In the genomic region with DNA sequence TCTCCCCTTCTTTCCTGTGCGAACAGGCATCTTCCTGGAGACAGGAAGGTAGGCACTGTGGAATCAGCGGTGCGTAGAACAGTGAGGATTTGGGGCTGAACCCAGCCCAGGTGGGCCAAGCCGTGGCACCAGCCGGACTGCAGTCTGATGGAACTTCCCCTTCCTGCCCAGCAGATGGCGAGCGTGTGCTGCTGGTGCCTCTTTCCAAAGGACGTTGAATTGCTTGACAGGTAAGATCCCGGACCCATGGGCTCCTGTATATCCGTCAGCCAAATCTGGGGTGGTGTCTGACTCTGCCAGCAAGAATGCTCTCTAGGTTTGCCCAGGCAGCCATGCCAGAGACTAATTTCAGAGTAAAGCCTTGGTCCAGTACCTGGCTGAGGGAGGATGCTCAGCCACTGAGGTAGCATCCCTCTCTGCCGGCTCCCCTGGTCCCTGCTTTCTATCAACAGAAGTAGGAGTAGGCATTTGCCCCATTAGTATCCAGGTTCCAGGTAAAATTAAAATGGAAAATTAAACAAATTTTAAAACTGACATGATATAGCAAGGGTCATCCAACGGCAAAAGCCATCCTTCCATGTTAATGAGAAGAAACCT, we compare ENCODE assay signal across 8 cellular contexts. TPM values are rescaled to one million over a fixed set of nuclear protein-coding genes. Genes with fewer than 3 reads are reported as not detected.
DNase-seq lines count a peak whose midpoint lies in the region; ATAC-seq and TF ChIP-seq lines count a peak whose summit lies in the region.

No MANE protein-coding gene starts in this region.

- H4K91ac ChIP-seq in IMR-90 (ENCODE audit: insufficient read depth, low read depth, low read length), result no peak overlapping the region

- H3K4me3 ChIP-seq in IMR-90 (ENCODE audit: insufficient read depth, low read depth, low read length) (no peak overlapping the region), RWPE2 (ENCODE audit: severe bottlenecking) (no peak overlapping the region), stomach (no peak overlapping the region)

- H3K4me2 ChIP-seq in IMR-90 (ENCODE audit: low read depth, low read length), result no peak overlapping the region

- H3K4me1 ChIP-seq in IMR-90 (ENCODE audit: control insufficient read depth, insufficient read depth, low read length) (no peaks in the 10 kb centered on the region), RWPE2 (ENCODE audit: insufficient read depth, poor library complexity, severe bottlenecking) (no peaks in the 10 kb centered on the region), stomach (no peaks in the 10 kb centered on the region)

- dilution Hi-C loops in IMR-90 (cut with HindIII; ENCODE audit: low sequenced_read_pairs, unreplicated experiment), result no loop called here

- no peak overlapping the region for H3K56ac ChIP-seq in IMR-90 (ENCODE audit: extremely low read depth, insufficient read depth, low read length)

- H2BK20ac ChIP-seq in IMR-90 (ENCODE audit: low read depth, low read length), result no peak overlapping the region; the same call in 1 of the 2 replicates

- no peak overlapping the region for H2BK15ac ChIP-seq in IMR-90 (ENCODE audit: low read depth, low read length)

- no peak overlapping the region for H3K27ac ChIP-seq in IMR-90 (ENCODE audit: insufficient read depth, low read length)
- H3K27ac ChIP-seq in RWPE2 (ENCODE audit: poor library complexity, severe bottlenecking), result no peak overlapping the region
- H3K27ac ChIP-seq in stomach, result no peak overlapping the region

- CTCF ChIA-PET in IMR-90 (lab: Yijun Ruan, JAX), result interaction anchor here (0.7 to 1.2 kb wide), 3 partner anchors 9 to 64 kb away, joined by 3 to 5 read pairs (median 4); no protein-coding TSS in a partner anchor

- peak; percentile 47 for DNase-seq in ELR (ENCODE audit: low read depth)
- peak; percentile 36 for DNase-seq in IMR-90
- no peak for DNase-seq in RWPE2 (ENCODE audit: low spot score)
- peak; percentile 23 to 39 for DNase-seq in T47D (ENCODE audit: low read depth in 1 of 2, low spot score in 1 of 2)
- peak; percentile 54 for DNase-seq in kidney glomerular epithelial cell (lab: John Stamatoyannopoulos, UW)
- DNase-seq in stomach, result peak; percentile 44

- H2AFZ ChIP-seq in IMR-90 (replicated peaks; ENCODE audit: low read length, poor library complexity), result peak overlapping the region; percentile 53

- peak; percentile 74 for TF ChIP-seq CTCF in IMR-90 (conservative IDR thresholded peaks at IDR 0.05; ENCODE audit: low read depth, low read length)
- peak; percentile 87 for TF ChIP-seq CTCF in RWPE2 (IDR thresholded peaks at IDR 0.05; ENCODE audit: poor library complexity, severe bottlenecking)
- TF ChIP-seq CTCF in stomach (IDR thresholded peaks at IDR 0.05), result peak in 5 of 7 experiments; percentile 74 to 80 (median 77)

- H3K18ac ChIP-seq in IMR-90 (ENCODE audit: low read depth, low read length), result no peak overlapping the region

- H2AK9ac ChIP-seq in IMR-90 (replicated peaks; ENCODE audit: low read depth, low read length, poor library complexity), result peak overlapping the region; percentile 85

- peak; percentile 84 for TF ChIP-seq RAD21 in IMR-90 (IDR thresholded peaks at IDR 0.05; ENCODE audit: low read length)

- H3K14ac ChIP-seq in IMR-90 (replicated peaks; ENCODE audit: low read depth, low read length), result no peak overlapping the region

- H3K79me1 ChIP-seq in IMR-90 (ENCODE audit: low read depth in 1 of 2, low read length in 2 of 2), result no peaks in the 10 kb centered on the region

- H3K36me3 ChIP-seq in IMR-90 (ENCODE audit: control insufficient read depth, insufficient read depth, low read length) (no peaks in the 10 kb centered on the region), RWPE2 (ENCODE audit: low read depth) (no peaks in the 10 kb centered on the region), stomach (no peaks in the 10 kb centered on the region)

- H3K27me3 ChIP-seq in IMR-90 (ENCODE audit: control insufficient read depth, insufficient read depth, low read length), result peaks cover 32% of the 10 kb centered on the region
- H3K27me3 ChIP-seq in RWPE2 (ENCODE audit: insufficient read depth, poor library complexity, severe bottlenecking), result no peaks in the 10 kb centered on the region
- H3K27me3 ChIP-seq in stomach, result peaks cover 0 to 27% (median 7%) of the 10 kb centered on the region in 3 donors

- 0 out of 2 replicates have a peak overlapping the region, but pooled peaks have one; percentile 18 for H2BK120ac ChIP-seq in IMR-90 (ENCODE audit: low read depth, low read length)

- intact Hi-C loops in IMR-90 (cut with micrococcal nuclease), result loop anchor here (1.0 to 10.0 kb wide), 5 partner anchors 62 to 772 kb away; no protein-coding TSS in a partner anchor
- intact Hi-C loops in stomach (cut with DNase I; ENCODE audit: low total_unique reads), result loop anchor here (5.0 kb wide), 1 partner anchor 65 kb away; no protein-coding TSS in a partner anchor

- H4K8ac ChIP-seq in IMR-90 (ENCODE audit: low read depth in 2 of 2, low read length in 2 of 2), result no peak overlapping the region

- H3K9ac ChIP-seq in IMR-90 (ENCODE audit: low read depth, low read length), result no peak overlapping the region

- in situ Hi-C loops in IMR-90 (cut with MboI; ENCODE audit: low sequenced_read_pairs), result loop anchor here (5.0 kb wide), 1 partner anchor 65 kb away; no protein-coding TSS in a partner anchor
- in situ Hi-C loops in T47D (cut with HindIII; ENCODE audit: low pct_unique_long_range_greater_than_20kb, low sequenced_read_pairs), result no loop called here

- BruUV-seq in IMR-90 (replicated peaks; lab: Mats Ljungman, UMichigan), result no TSS peak

- H3K9me3 ChIP-seq in IMR-90 (ENCODE audit: control insufficient read depth, insufficient read depth, low read length), result no peaks in the 10 kb centered on the region
- H3K9me3 ChIP-seq in RWPE2 (ENCODE audit: severe bottlenecking), result no peaks in the 10 kb centered on the region
- no peaks in the 10 kb centered on the region for H3K9me3 ChIP-seq in stomach

- H3K23ac ChIP-seq in IMR-90 (ENCODE audit: low read depth, low read length), result no peak overlapping the region

- H3K9me1 ChIP-seq in IMR-90 (ENCODE audit: insufficient read depth, low read length), result no peaks in the 10 kb centered on the region

- no peak overlapping the region for H2AK5ac ChIP-seq in IMR-90 (ENCODE audit: low read depth, low read length)

- H2BK5ac ChIP-seq in IMR-90 (ENCODE audit: low read depth, low read length, poor library complexity, severe bottlenecking), result no peak overlapping the region

- H3K4ac ChIP-seq in IMR-90 (ENCODE audit: low read depth, low read length), result no peak overlapping the region

- TF ChIP-seq EP300 in stomach (IDR thresholded peaks at IDR 0.05), result no peak

- POLR2A ChIA-PET in IMR-90 (lab: Charles Lee; ENCODE audit: unreplicated experiment), result no interaction called here

- no peak for TF ChIP-seq POLR2A in IMR-90 (IDR thresholded peaks at IDR 0.05; ENCODE audit: low read depth, low read length)
- no peak for TF ChIP-seq POLR2A in stomach (IDR thresholded peaks at IDR 0.05)

- WGBS in IMR-90 (ENCODE audit: extremely low coverage in 2 of 2, insufficient read length in 1 of 2), 2 experiments, result 0% methylated on average over 2 of the region's 12 CpGs; no CpG with 5 or more reads in 1 of the 2 experiments
- WGBS in stomach, 5 donors, result 16 to 47% (median 19%) methylated on average over 5 to 12 of the region's 12 CpGs

- no peak overlapping the region for H4K5ac ChIP-seq in IMR-90 (ENCODE audit: low read depth, low read length)

- no peaks in the 10 kb centered on the region for H4K20me1 ChIP-seq in IMR-90 (ENCODE audit: insufficient read depth, low read length)

- ATAC-seq in IMR-90 (ENCODE audit: low read depth) (peak; percentile 80), RWPE2 (ENCODE audit: low read depth) (peak; percentile 70), GM18498 (IDR thresholded peaks at IDR 0.05; ENCODE audit: unreplicated experiment) (no peak), GM18511 (IDR thresholded peaks at IDR 0.05; ENCODE audit: unreplicated experiment) (no peak)

TF ChIP-seq in IMR-90, 13 proteins besides CTCF, POLR2A, EP300 and RAD21:
- peak; percentile 79 for TF ChIP-seq SMC3 (IDR thresholded peaks at IDR 0.05; ENCODE audit: low read depth, low read length)
- TF ChIP-seq BHLHE40 (IDR thresholded peaks at IDR 0.05; ENCODE audit: low read depth, low read length), result no peak
TF ChIP-seq in IMR-90: peak in this region for 1.

RNA-seq across cellular contexts. Expression of a gene that starts 21.1 kb away (rescaled TPM):
- total RNA-seq in IMR-90 (2012; rRNA removed) (not detected in 2 replicates), stomach (1 to 10 TPM in 3 of 5 donors, under 1 TPM in 1, not detected in 1; 0.58 to 6.5 (median 4.0) TPM)
- polyA plus RNA-seq in IMR-90 (2012; rRNA removed) (not detected in 2 replicates), stomach (1 to 10 TPM in 1 of 3 donors, not detected in 2; 3.5 TPM)
- not detected in 2 replicates for polyA plus RNA-seq in IMR-90 (2012; cell fraction: cytosol; rRNA removed)
- not detected in 2 replicates for polyA plus RNA-seq in IMR-90 (2012; cell fraction: nucleus; rRNA removed; ENCODE audit: low replicate concordance)

Comparison
In these comparisons a context has a peak if more than half of its experiments do, and no peak if none do; other contexts are left out.
1. ATAC-seq: peak in IMR-90 (single experiment) and RWPE2 (single experiment); none in GM18498 (single experiment) and GM18511 (single experiment).
2. Peak in every context shown above with its lines, with median percentiles within 50 percentile points of each other: CTCF ChIP-seq.